Comparison of ENCODE assay signal across 12 cellular contexts in the genomic region with DNA sequence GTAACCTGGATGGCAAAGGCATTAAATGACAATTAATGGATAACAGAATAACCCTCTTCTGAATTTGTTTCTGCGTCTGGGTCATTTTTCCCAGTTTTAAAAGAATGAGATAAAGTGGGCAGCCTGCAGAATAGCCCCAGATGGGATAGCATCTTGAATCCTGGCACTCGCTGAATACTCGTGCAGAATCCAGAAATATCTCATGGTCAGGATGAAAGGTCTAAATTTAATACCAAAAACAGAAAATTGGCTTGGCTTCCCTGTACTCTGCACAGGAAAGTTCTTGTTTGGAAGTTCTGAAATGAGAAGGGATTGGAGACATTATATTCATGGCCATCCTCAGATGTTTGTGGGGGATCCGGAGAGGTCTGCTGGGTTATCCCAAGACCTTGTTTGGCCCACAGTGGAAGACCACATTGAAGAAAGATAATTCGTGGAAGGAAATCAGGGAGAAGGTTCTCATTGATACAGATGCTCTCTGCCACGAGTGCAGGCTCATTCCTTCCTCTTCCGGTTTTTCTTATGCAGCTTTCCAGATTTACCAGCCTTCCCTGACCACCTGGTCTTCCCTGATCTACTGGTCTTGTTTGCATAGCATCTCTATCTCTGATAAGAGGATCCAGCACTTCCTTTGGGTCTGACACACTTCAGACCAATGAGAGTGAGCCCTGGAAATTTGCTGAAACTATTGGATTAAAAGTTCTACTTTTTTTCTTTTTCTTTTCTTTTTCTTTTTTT. TPM values are rescaled to one million over a fixed set of nuclear protein-coding genes. Genes with fewer than 3 reads are reported as not detected.
DNase-seq lines count a peak whose midpoint lies in the region; ATAC-seq and TF ChIP-seq lines count a peak whose summit lies in the region.
"Had no signal": no experiment of that assay in that cellular context is flagged by ENCODE, and none has a peak within 500 bp of the region (broad histone marks: within the 10 kb centered on the region; RNA-seq: fewer than 3 reads in every experiment).

No MANE protein-coding gene starts in this region.

- H3K79me2 ChIP-seq in OCI-LY3 (ENCODE audit: low read length), result no peaks in the 10 kb centered on the region
- H3K79me2 ChIP-seq in trophoblast cell (ENCODE audit: control insufficient read depth, insufficient read depth, low read length, poor library complexity), result no peaks in the 10 kb centered on the region

- H4K8ac ChIP-seq in trophoblast cell (ENCODE audit: low read depth, low read length), result no peak overlapping the region

- no peak overlapping the region for H2AK5ac ChIP-seq in trophoblast cell (ENCODE audit: low read length)

- H3K4me1 ChIP-seq in OCI-LY3 (ENCODE audit: low read length) (no peaks in the 10 kb centered on the region), esophagus muscularis mucosa (peaks cover 20 to 44% (median 40%) of the 10 kb centered on the region in 4 donors), trophoblast cell (ENCODE audit: control insufficient read depth in 1 of 2, insufficient read depth in 2 of 2, low read length in 2 of 2) (no peaks in the 10 kb centered on the region)
- H3K4me1 ChIP-seq: pancreas, SJCRH30 had no signal

- H2BK12ac ChIP-seq in trophoblast cell (ENCODE audit: low read length), result no peak overlapping the region

- H3K27me3 ChIP-seq in OCI-LY3 (ENCODE audit: low read depth, low read length) (peaks cover 3% of the 10 kb centered on the region; the same call in 1 of the 2 replicates), esophagus muscularis mucosa (no peaks in the 10 kb centered on the region), trophoblast cell (ENCODE audit: insufficient read depth, low read length) (no peaks in the 10 kb centered on the region)
- H3K27me3 ChIP-seq: gastrocnemius medialis, pancreas, SJCRH30 had no signal

- no peak overlapping the region for H3K4me2 ChIP-seq in OCI-LY3 (ENCODE audit: low read length)
- H3K4me2 ChIP-seq in trophoblast cell (ENCODE audit: low read length), result no peak overlapping the region

- H3K4me3 ChIP-seq in OCI-LY3 (ENCODE audit: low read length), result no peak overlapping the region
- H3K4me3 ChIP-seq in esophagus muscularis mucosa, result no peak overlapping the region
- H3K4me3 ChIP-seq in trophoblast cell (ENCODE audit: low read depth, low read length), result no peak overlapping the region
- H3K4me3 ChIP-seq: gastrocnemius medialis, pancreas, SJCRH30 had no signal

- no peak overlapping the region for H4K91ac ChIP-seq in trophoblast cell (ENCODE audit: low read depth, low read length)

- H2AFZ ChIP-seq in OCI-LY3 (ENCODE audit: low read depth, low read length), result peak overlapping the region; percentile 67; the same call in 1 of the 2 replicates
- H2AFZ ChIP-seq in trophoblast cell (ENCODE audit: insufficient read depth, low read length, poor library complexity), result no peak overlapping the region

- in situ Hi-C loops in G401 (cut with HindIII; ENCODE audit: low sequenced_read_pairs), result no loop called here

- no peak overlapping the region for H3K27ac ChIP-seq in OCI-LY3 (ENCODE audit: low read length)
- H3K27ac ChIP-seq in esophagus muscularis mucosa (replicated peaks in 1 of 4), result peak overlapping the region; percentile 68 to 74 (median 70)
- H3K27ac ChIP-seq in trophoblast cell (ENCODE audit: low read depth, low read length), result no peak overlapping the region
- H3K27ac ChIP-seq: pancreas, SJCRH30 had no signal

- H3K4ac ChIP-seq in trophoblast cell (ENCODE audit: low read depth, low read length), result no peak overlapping the region

- no peak for TF ChIP-seq EP300 in esophagus muscularis mucosa (IDR thresholded peaks at IDR 0.05)

- no peak overlapping the region for H2BK5ac ChIP-seq in trophoblast cell (ENCODE audit: low read depth, low read length, poor library complexity)

- no peak overlapping the region for H4K12ac ChIP-seq in trophoblast cell (ENCODE audit: low read depth, low read length)

- 21% methylated on average over 7 of the region's 7 CpGs for WGBS in esophagus muscularis mucosa
- WGBS in trophoblast cell (ENCODE audit: extremely low coverage, insufficient coverage, insufficient read length), result no CpG with 5 or more reads among the region's 7 CpGs

- no peak overlapping the region for H3K23ac ChIP-seq in trophoblast cell (ENCODE audit: low read length)

- no peak for ATAC-seq in HG03025 (IDR thresholded peaks at IDR 0.05; ENCODE audit: low FRiP score, unreplicated experiment)
- ATAC-seq: activated CD8-positive, alpha-beta T cell treated with anti-CD3 and anti-CD28 coated beads, Interleukin-2, amount 10 ng/mL, durations not matched to agents 7 days and 5 days; pancreas had no signal

- no peaks in the 10 kb centered on the region for H3K36me3 ChIP-seq in OCI-LY3 (replicated peaks; ENCODE audit: low read depth, low read length)
- H3K36me3 ChIP-seq in esophagus muscularis mucosa, result no peaks in the 10 kb centered on the region
- no peaks in the 10 kb centered on the region for H3K36me3 ChIP-seq in trophoblast cell (ENCODE audit: control insufficient read depth in 1 of 2, insufficient read depth in 2 of 2, low read length in 2 of 2)
- H3K36me3 ChIP-seq: gastrocnemius medialis, pancreas, SJCRH30 had no signal

- TF ChIP-seq POLR2A in esophagus muscularis mucosa (IDR thresholded peaks at IDR 0.05; ENCODE audit: low read depth), result no peak

- TF ChIP-seq CTCF in OCI-LY3 (IDR thresholded peaks at IDR 0.05; ENCODE audit: low read depth, low read length), result no peak
- no peak for TF ChIP-seq CTCF in esophagus muscularis mucosa (IDR thresholded peaks at IDR 0.05)

- H2BK120ac ChIP-seq in trophoblast cell (ENCODE audit: insufficient read depth, low read length, poor library complexity), result no peak overlapping the region

- no peaks in the 10 kb centered on the region for H3K79me1 ChIP-seq in trophoblast cell (ENCODE audit: low read length)

- intact Hi-C loops in esophagus muscularis mucosa (cut with DNase I), result no loop called here

- H3K9ac ChIP-seq in OCI-LY3 (ENCODE audit: low read length) (no peak overlapping the region), trophoblast cell (ENCODE audit: low read length) (no peak overlapping the region)

- peak; percentile 83 for DNase-seq in G401 (ENCODE audit: low spot score)
- no peak for DNase-seq in esophagus muscularis mucosa (ENCODE audit: extremely low spot score)
- peak; percentile 34 to 82 for DNase-seq in trophoblast cell
- no peak for DNase-seq in stimulated activated CD4-positive, alpha-beta T cell treated with anti-CD3 and anti-CD28 coated beads, Interleukin-1b, Interleukin-23, amount 100 ng/mL, for 48 hours
- no peak for DNase-seq in GDM1 (lab: John Stamatoyannopoulos, UW)
- DNase-seq: activated CD8-positive, alpha-beta T cell treated with anti-CD3 and anti-CD28 coated beads, Interleukin-2, amount 10 ng/mL, durations not matched to agents 7 days and 5 days; effector memory CD4-positive, alpha-beta T cell; gastrocnemius medialis; pancreas; SJCRH30 had no signal

- H3K9me3 ChIP-seq in OCI-LY3 (ENCODE audit: insufficient read depth, low read length), result no peaks in the 10 kb centered on the region
- no peaks in the 10 kb centered on the region for H3K9me3 ChIP-seq in esophagus muscularis mucosa
- no peaks in the 10 kb centered on the region for H3K9me3 ChIP-seq in trophoblast cell (ENCODE audit: insufficient read depth, low read depth, low read length)
- H3K9me3 ChIP-seq: gastrocnemius medialis, pancreas, SJCRH30 had no signal

- H4K20me1 ChIP-seq in OCI-LY3 (ENCODE audit: insufficient read depth, low read length), result no peaks in the 10 kb centered on the region

- H3K14ac ChIP-seq in trophoblast cell (ENCODE audit: low read length), result no peak overlapping the region

- H3K18ac ChIP-seq in trophoblast cell (ENCODE audit: low read length), result no peak overlapping the region

RNA-seq across cellular contexts. Expression of gene IFT81, which starts 6.0 kb away (rescaled TPM):
- 15.3 and 36.1 TPM in 2 replicates for total RNA-seq in G401 (2014; rRNA removed; shearing (Covaris generic))
- total RNA-seq in esophagus muscularis mucosa, result 10 to 100 TPM; 15.1 to 27.4 (median 15.9) TPM
- polyA plus RNA-seq in trophoblast cell (2013), result 5.7 and 6.3 TPM in 2 replicates

Comparison
In these comparisons a context has a peak if more than half of its experiments do, and no peak if none do; other contexts are left out.
1. DNase-seq: peak in G401 (single experiment) and trophoblast cell (2 of 2); none in esophagus muscularis mucosa (single experiment), stimulated activated CD4-positive, alpha-beta T cell treated with anti-CD3 and anti-CD28 coated beads, Interleukin-1b, Interleukin-23, amount 100 ng/mL, for 48 hours (single experiment) and GDM1 (single experiment).
2. H3K27ac ChIP-seq: peak in esophagus muscularis mucosa (4 of 4); none in OCI-LY3 (single experiment) and trophoblast cell (single experiment).